ENCODE assay signal across 20 cellular contexts in the genomic region with DNA sequence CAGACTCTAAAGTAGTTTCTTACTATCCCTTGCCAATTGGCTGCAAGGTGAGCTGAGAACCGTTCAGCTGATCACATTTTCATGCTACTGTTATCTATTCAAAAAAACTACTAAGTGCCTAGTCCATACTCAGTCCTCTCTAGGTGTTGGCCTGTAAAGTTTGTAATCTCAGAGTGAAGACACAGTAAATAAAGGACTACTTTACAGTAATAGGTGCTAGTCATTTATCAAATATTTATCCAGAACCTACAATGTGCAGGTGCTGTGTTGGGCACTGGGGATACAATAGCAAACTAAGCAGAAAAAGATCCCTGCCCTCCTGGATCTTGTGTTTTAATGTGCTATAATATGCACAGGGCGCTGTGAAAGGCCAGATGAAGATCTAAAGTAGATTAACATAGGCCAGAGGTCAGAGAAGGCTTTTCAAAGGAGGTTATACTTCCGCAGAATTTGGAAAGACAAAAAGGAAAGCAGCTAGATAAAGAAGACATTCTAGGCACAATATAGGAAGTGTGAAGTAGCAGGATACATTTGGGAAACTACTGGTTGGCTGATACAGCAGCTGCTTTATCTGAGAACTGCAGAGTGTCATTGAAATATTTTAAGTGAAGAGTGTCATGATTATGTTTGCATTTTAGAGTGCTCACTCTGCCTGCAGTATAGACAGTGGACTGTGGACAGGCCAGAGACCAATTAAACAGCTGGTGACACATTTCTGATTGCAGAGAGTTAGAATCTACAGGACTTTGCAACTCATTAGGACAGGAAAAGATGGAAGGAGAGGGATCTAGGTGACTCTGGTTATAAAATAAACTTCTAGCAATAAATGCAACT. TPM values are rescaled to one million over a fixed set of nuclear protein-coding genes. Genes with fewer than 3 reads are reported as not detected.
"Had no signal": no experiment of that assay in that cellular context is flagged by ENCODE, and none has a peak within 500 bp of the region (broad histone marks: within the 10 kb centered on the region; RNA-seq: fewer than 3 reads in every experiment).

No MANE protein-coding gene starts in this region.

- H3K36me3 ChIP-seq: breast epithelium, gastroesophageal sphincter, heart right ventricle, left ventricle myocardium inferior, prostate gland, transverse colon had no signal

- H3K4me1 ChIP-seq: breast epithelium, gastroesophageal sphincter, prostate gland had no signal

- FAIRE-seq: islet of Langerhans had no signal

- H3K27ac Mint-ChIP-seq: activated T-helper 1 cell treated with anti-CD3 and anti-CD28 coated beads, Interleukin-12 subunit alpha, Interleukin-12 subunit beta, Interleukin-2, Interleukin-4 antibody, amounts not matched to agents 30 ng/mL and 10 ng/mL and 1 ng/mL, durations not matched to agents 14 hours and 24 hours and 36 hours; T-helper 2 cell treated with Interferon-gamma antibody and Interleukin-4, amounts not matched to agents 5 μg/mL and 100 μg/mL, for 36 hours had no signal

- ATAC-seq: activated CD4-positive, CD25-positive, alpha-beta regulatory T cell treated with anti-CD3 and anti-CD28 coated beads, Interleukin-2, amount 50 U/mL, for 24 hours; gastroesophageal sphincter; naive thymus-derived CD4-positive, alpha-beta T cell had no signal

- H3K9me3 Mint-ChIP-seq: activated T-helper 1 cell treated with anti-CD3 and anti-CD28 coated beads, Interleukin-12 subunit alpha, Interleukin-12 subunit beta, Interleukin-2, Interleukin-4 antibody, amounts not matched to agents 30 ng/mL and 10 ng/mL and 1 ng/mL, durations not matched to agents 14 hours and 24 hours and 36 hours; naive thymus-derived CD4-positive, alpha-beta T cell; T-helper 2 cell treated with Interferon-gamma antibody and Interleukin-4, amounts not matched to agents 5 μg/mL and 100 μg/mL, for 36 hours had no signal

- DNase-seq: activated CD4-positive, alpha-beta T cell treated with anti-CD3 and anti-CD28 coated beads, Interleukin-2, amount 50 U/mL, for 1 hour; activated naive CD4-positive, alpha-beta T cell treated with Interleukin-2 at 50 U/mL for 16 hours; aorta; heart right ventricle; left ventricle myocardium inferior; naive thymus-derived CD4-positive, alpha-beta T cell; nucleus accumbens; right cardiac atrium; stimulated activated CD4-positive, alpha-beta T cell treated with anti-CD3 and anti-CD28 coated beads, Interleukin-4, amount 100 ng/mL, for 24 hours; stimulated activated naive CD4-positive, alpha-beta T cell treated with Interleukin-2 at 50 U/mL for 16 hours; substantia nigra; transverse colon had no signal

- H3K36me3 Mint-ChIP-seq: naive thymus-derived CD4-positive, alpha-beta T cell had no signal

- H3K27me3 ChIP-seq: gastroesophageal sphincter, heart right ventricle, transverse colon had no signal

- H3K9me3 ChIP-seq: breast epithelium, gastroesophageal sphincter, heart right ventricle, left ventricle myocardium inferior, prostate gland, transverse colon had no signal

- H3K4me3 ChIP-seq: breast epithelium, gastroesophageal sphincter, heart right ventricle, left ventricle myocardium inferior, prostate gland, skin epidermis, transverse colon had no signal

- H3K27ac ChIP-seq: breast epithelium, gastroesophageal sphincter, heart right ventricle, left ventricle myocardium inferior, prostate gland, skin epidermis had no signal

- H3K4me3 Mint-ChIP-seq: activated T-helper 1 cell treated with anti-CD3 and anti-CD28 coated beads, Interleukin-12 subunit alpha, Interleukin-12 subunit beta, Interleukin-2, Interleukin-4 antibody, amounts not matched to agents 30 ng/mL and 10 ng/mL and 1 ng/mL, durations not matched to agents 14 hours and 24 hours and 36 hours; T-helper 2 cell treated with Interferon-gamma antibody and Interleukin-4, amounts not matched to agents 5 μg/mL and 100 μg/mL, for 36 hours had no signal

RNA-seq across cellular contexts. Expression of a gene that starts 40.0 kb away (rescaled TPM):
- total RNA-seq: activated T-helper 1 cell treated with anti-CD3 and anti-CD28 coated beads, Interleukin-12 subunit alpha, Interleukin-12 subunit beta, Interleukin-2, Interleukin-4 antibody, amounts not matched to agents 30 ng/mL and 10 ng/mL and 1 ng/mL, durations not matched to agents 14 hours and 24 hours and 36 hours; naive thymus-derived CD4-positive, alpha-beta T cell had no signal
